1 cellular context compared by ENCODE assay signal in the genomic region with DNA sequence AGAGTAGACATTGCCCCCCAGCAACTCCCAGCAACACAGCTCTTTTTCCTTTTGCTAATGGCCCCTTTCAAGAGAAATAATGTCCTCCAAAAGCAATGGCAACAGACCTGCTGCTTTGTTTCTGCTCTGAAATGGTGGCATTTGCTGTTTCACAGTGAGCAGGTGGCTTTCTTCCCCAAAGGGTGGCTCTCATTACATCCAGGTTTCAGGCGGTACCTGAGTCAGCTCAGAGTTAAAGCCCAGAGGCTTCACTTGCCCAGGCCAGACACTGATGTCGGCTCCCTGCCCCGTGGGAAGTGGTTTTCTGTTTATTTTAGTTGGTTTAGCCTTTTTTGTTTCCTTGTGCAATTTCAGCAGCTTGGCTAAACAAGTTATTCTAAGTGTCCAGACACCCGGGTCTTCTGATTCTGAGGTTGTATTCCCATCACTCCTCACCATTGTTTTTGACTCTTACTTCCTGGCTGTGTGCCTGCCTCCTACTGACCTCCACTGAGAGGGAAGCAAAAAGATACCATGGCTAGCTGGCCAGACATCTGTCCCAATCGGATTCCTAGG.
TF ChIP-seq lines count a peak whose summit lies in the region.

No MANE protein-coding gene starts in this region.

TF ChIP-seq in HEK293, 187 proteins besides CTCF, POLR2A, EP300 and RAD21 (continued from another document):
- TF ChIP-seq FEZF1 (tag by site-specific recombination; IDR thresholded peaks at IDR 0.05) (0 out of 2 replicates have a peak, but pooled peaks have one; percentile 26), ZNF311 (tag by site-specific recombination; IDR thresholded peaks at IDR 0.05; ENCODE audit: borderline replicate concordance) (no peak), ZNF629 (tag by site-specific recombination; IDR thresholded peaks at IDR 0.05) (no peak), ZNF335 (tag by site-specific recombination; conservative IDR thresholded peaks at IDR 0.05) (peak; percentile 74), ZNF391 (tag by site-specific recombination; IDR thresholded peaks at IDR 0.05; ENCODE audit: borderline replicate concordance, low read depth) (no peak), ZNF138 (tag by site-specific recombination; IDR thresholded peaks at IDR 0.05; ENCODE audit: borderline replicate concordance) (no peak), TCF7L2 (IDR thresholded peaks at IDR 0.05; ENCODE audit: borderline replicate concordance, low read depth, low read length) (no peak), GFI1B (tag by site-specific recombination; IDR thresholded peaks at IDR 0.05) (no peak), GLIS1 (tag by site-specific recombination; IDR thresholded peaks at IDR 0.05) (no peak), ZFP41 (tag by site-specific recombination; IDR thresholded peaks at IDR 0.05; ENCODE audit: borderline replicate concordance) (no peak)
- TF ChIP-seq, protein P1, sequence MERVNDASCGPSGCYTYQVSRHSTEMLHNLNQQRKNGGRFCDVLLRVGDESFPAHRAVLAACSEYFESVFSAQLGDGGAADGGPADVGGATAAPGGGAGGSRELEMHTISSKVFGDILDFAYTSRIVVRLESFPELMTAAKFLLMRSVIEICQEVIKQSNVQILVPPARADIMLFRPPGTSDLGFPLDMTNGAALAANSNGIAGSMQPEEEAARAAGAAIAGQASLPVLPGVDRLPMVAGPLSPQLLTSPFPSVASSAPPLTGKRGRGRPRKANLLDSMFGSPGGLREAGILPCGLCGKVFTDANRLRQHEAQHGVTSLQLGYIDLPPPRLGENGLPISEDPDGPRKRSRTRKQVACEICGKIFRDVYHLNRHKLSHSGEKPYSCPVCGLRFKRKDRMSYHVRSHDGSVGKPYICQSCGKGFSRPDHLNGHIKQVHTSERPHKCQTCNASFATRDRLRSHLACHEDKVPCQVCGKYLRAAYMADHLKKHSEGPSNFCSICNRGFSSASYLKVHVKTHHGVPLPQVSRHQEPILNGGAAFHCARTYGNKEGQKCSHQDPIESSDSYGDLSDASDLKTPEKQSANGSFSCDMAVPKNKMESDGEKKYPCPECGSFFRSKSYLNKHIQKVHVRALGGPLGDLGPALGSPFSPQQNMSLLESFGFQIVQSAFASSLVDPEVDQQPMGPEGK (tag by site-specific recombination; IDR thresholded peaks at IDR 0.05) = no peak
- TF ChIP-seq, protein P2, sequence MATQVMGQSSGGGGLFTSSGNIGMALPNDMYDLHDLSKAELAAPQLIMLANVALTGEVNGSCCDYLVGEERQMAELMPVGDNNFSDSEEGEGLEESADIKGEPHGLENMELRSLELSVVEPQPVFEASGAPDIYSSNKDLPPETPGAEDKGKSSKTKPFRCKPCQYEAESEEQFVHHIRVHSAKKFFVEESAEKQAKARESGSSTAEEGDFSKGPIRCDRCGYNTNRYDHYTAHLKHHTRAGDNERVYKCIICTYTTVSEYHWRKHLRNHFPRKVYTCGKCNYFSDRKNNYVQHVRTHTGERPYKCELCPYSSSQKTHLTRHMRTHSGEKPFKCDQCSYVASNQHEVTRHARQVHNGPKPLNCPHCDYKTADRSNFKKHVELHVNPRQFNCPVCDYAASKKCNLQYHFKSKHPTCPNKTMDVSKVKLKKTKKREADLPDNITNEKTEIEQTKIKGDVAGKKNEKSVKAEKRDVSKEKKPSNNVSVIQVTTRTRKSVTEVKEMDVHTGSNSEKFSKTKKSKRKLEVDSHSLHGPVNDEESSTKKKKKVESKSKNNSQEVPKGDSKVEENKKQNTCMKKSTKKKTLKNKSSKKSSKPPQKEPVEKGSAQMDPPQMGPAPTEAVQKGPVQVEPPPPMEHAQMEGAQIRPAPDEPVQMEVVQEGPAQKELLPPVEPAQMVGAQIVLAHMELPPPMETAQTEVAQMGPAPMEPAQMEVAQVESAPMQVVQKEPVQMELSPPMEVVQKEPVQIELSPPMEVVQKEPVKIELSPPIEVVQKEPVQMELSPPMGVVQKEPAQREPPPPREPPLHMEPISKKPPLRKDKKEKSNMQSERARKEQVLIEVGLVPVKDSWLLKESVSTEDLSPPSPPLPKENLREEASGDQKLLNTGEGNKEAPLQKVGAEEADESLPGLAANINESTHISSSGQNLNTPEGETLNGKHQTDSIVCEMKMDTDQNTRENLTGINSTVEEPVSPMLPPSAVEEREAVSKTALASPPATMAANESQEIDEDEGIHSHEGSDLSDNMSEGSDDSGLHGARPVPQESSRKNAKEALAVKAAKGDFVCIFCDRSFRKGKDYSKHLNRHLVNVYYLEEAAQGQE (tag by site-specific recombination; IDR thresholded peaks at IDR 0.05) = no peak
